Comparison of ENCODE assay signal across 12 cellular contexts in the genomic region with DNA sequence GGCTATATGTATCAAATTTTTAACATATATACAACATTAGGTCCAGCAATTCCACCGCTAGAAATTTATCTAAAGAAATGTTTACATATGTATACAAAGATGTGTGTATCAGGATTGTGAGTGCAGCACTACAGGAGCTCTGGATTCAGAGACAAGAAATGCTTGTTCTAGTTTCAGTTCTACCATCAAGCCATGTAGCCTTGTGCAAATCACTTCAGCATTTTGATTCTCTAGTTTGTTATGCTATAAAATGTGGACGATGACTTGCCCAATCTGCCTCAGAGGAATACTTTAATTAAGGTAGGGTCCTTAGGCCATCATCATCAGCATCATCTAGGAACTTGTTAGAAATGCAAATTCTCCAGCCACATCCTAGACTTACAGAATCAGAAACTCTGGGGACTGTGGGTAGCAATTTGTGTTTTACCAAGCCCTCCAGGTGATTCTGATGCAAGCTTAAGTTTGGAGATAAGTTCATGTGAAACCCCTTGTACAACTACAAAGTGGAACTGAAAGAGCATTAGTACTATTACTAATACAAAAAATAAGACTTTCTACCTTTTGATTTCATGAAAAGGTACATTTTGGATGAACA.
DNase-seq lines count a peak whose midpoint lies in the region; ATAC-seq and TF ChIP-seq lines count a peak whose summit lies in the region.
"Had no signal": no experiment of that assay in that cellular context is flagged by ENCODE, and none has a peak within 500 bp of the region (broad histone marks: within the 10 kb centered on the region; RNA-seq: fewer than 3 reads in every experiment).

No MANE protein-coding gene starts in this region.

- H3K4me1 Mint-ChIP-seq in activated B cell treated with CpG ODN at 0.5 μM for 24 hours: peaks cover 58% of the 10 kb centered on the region
- peaks cover 15 to 83% (median 52%) of the 10 kb centered on the region in 4 donors for H3K4me1 Mint-ChIP-seq in naive thymus-derived CD8-positive, alpha-beta T cell

- H3K9me3 Mint-ChIP-seq in activated B cell treated with CpG ODN at 0.5 μM for 24 hours: no peaks in the 10 kb centered on the region
- H3K9me3 Mint-ChIP-seq in naive thymus-derived CD8-positive, alpha-beta T cell: no peaks in the 10 kb centered on the region
- H3K9me3 Mint-ChIP-seq: CD8-positive, alpha-beta memory T cell had no signal

- H3K36me3 Mint-ChIP-seq in activated B cell treated with CpG ODN at 0.5 μM for 24 hours (ENCODE audit: low read depth): peaks cover 33% of the 10 kb centered on the region
- peaks cover 0 to 61% (median 9%) of the 10 kb centered on the region in 3 donors for H3K36me3 Mint-ChIP-seq in naive thymus-derived CD8-positive, alpha-beta T cell

- intact Hi-C loops in activated B cell treated with CpG ODN at 0.5 μM for 24 hours (cut with micrococcal nuclease): loop anchor here (1.0 to 2.0 kb wide), 3 partner anchors 13 to 48 kb away; no protein-coding TSS in a partner anchor

- peak; percentile 74 for ATAC-seq in GM19395 (IDR thresholded peaks at IDR 0.05; ENCODE audit: unreplicated experiment)
- peak; percentile 45 for ATAC-seq in HG02798 (IDR thresholded peaks at IDR 0.05; ENCODE audit: poor library complexity, unreplicated experiment)
- ATAC-seq in activated B cell treated with CpG ODN at 0.5 μM for 24 hours (ENCODE audit: low read depth): peak; percentile 80
- ATAC-seq in naive thymus-derived CD8-positive, alpha-beta T cell: no peak

- CTCF ChIA-PET in activated B cell treated with CpG ODN at 0.5 μM for 24 hours (lab: Charles Lee): interaction anchor here (1.0 to 1.4 kb wide), 2 partner anchors 9 to 114 kb away, joined by 3 read pairs; no protein-coding TSS in a partner anchor

- H3K4me3 Mint-ChIP-seq in activated B cell treated with CpG ODN at 0.5 μM for 24 hours: peak overlapping the region; percentile 5
- no peak overlapping the region for H3K4me3 Mint-ChIP-seq in naive thymus-derived CD8-positive, alpha-beta T cell
- H3K4me3 Mint-ChIP-seq: CD8-positive, alpha-beta memory T cell had no signal

- TF ChIP-seq CTCF in GM13976 (IDR thresholded peaks at IDR 0.05; ENCODE audit: borderline replicate concordance, control extremely low read depth, extremely low read depth, insufficient read depth, missing control alignments) (no peak), activated B cell treated with CpG ODN at 0.5 μM for 24 hours (IDR thresholded peaks at IDR 0.05) (no peak)

- H3K27ac Mint-ChIP-seq in activated B cell treated with CpG ODN at 0.5 μM for 24 hours: peak overlapping the region; percentile 77
- peak overlapping the region in 4 of 10 donors; percentile 48 to 75 (median 62) for H3K27ac Mint-ChIP-seq in naive thymus-derived CD8-positive, alpha-beta T cell

- DNase-seq in GM13976 (ENCODE audit: low spot score) (peak; percentile 42), activated B cell treated with CpG ODN at 0.5 μM for 24 hours (no peak), superior temporal gyrus (ENCODE audit: extremely low spot score) (no peak), HCEC 1CT (no peak), DMS153 (lab: John Stamatoyannopoulos, UW) (no peak)
- DNase-seq in naive thymus-derived CD8-positive, alpha-beta T cell: no peak
- DNase-seq: CD8-positive, alpha-beta memory T cell; effector CD8-positive, alpha-beta T cell; foreskin fibroblast; PC-9 had no signal

- in situ Hi-C loops in GM13976 (cut with MboI; ENCODE audit: low sequenced_read_pairs, unreplicated experiment): no loop called here

- H3K27me3 Mint-ChIP-seq in activated B cell treated with CpG ODN at 0.5 μM for 24 hours: no peaks in the 10 kb centered on the region
- no peaks in the 10 kb centered on the region for H3K27me3 Mint-ChIP-seq in naive thymus-derived CD8-positive, alpha-beta T cell
- H3K27me3 Mint-ChIP-seq: CD8-positive, alpha-beta memory T cell had no signal

- POLR2A ChIA-PET in activated B cell treated with CpG ODN at 0.5 μM for 24 hours (lab: Charles Lee): interaction anchor here (0.6 to 3.5 kb wide), 14 partner anchors 9 to 128 kb away, joined by 3 to 29 read pairs (median 4); no protein-coding TSS in a partner anchor
- POLR2A ChIA-PET in naive thymus-derived CD8-positive, alpha-beta T cell (lab: Charles Lee): interaction anchor here (0.7 to 1.7 kb wide), 5 partner anchors 19 to 1309 kb away, joined by 3 to 7 read pairs (median 4); no protein-coding TSS in a partner anchor

Comparison
In these comparisons a context has a peak if more than half of its experiments do, and no peak if none do; other contexts are left out.
1. ATAC-seq: peak in GM19395 (single experiment), HG02798 (single experiment) and activated B cell treated with CpG ODN at 0.5 μM for 24 hours (single experiment); none in naive thymus-derived CD8-positive, alpha-beta T cell (0 of 2).